ENCODE assay signal across 1 cellular context in genomic region chr7:82542665-82543064, GRCh38.
TF ChIP-seq lines count a peak whose summit lies in the region.

No MANE protein-coding gene starts in this region.

TF ChIP-seq in HEK293, 187 proteins besides CTCF, POLR2A, EP300 and RAD21 (continued from another document and continues in another):
- no peak for TF ChIP-seq PRDM2 (tag by site-specific recombination; IDR thresholded peaks at IDR 0.05; ENCODE audit: borderline replicate concordance)
- no peak for TF ChIP-seq KLF10 (tag by site-specific recombination; IDR thresholded peaks at IDR 0.05)
- no peak for TF ChIP-seq ZBTB6 (tag by site-specific recombination; IDR thresholded peaks at IDR 0.05)
- no peak for TF ChIP-seq REST (tag by site-specific recombination; IDR thresholded peaks at IDR 0.05)
- TF ChIP-seq ZNF302 (tag by site-specific recombination; IDR thresholded peaks at IDR 0.05; ENCODE audit: low read depth), result no peak
- no peak for TF ChIP-seq ZBTB1 (tag by site-specific recombination; IDR thresholded peaks at IDR 0.05)
- TF ChIP-seq ZNF24 (tag by site-specific recombination; IDR thresholded peaks at IDR 0.05), result no peak
- TF ChIP-seq ZNF518A (tag by site-specific recombination; conservative IDR thresholded peaks at IDR 0.05; ENCODE audit: low read depth), result no peak
- TF ChIP-seq ZNF555 (tag by site-specific recombination; conservative IDR thresholded peaks at IDR 0.05), result no peak; the same call in 1 of the 2 replicates
- TF ChIP-seq ZBTB10 (tag by site-specific recombination; IDR thresholded peaks at IDR 0.05), result no peak
- TF ChIP-seq ZNF274 (IDR thresholded peaks at IDR 0.05; ENCODE audit: low read length), result no peak
- no peak for TF ChIP-seq ZNF274 (tag by site-specific recombination; IDR thresholded peaks at IDR 0.05; ENCODE audit: borderline replicate concordance)
- no peak for TF ChIP-seq ZBTB49 (tag by site-specific recombination; IDR thresholded peaks at IDR 0.05; ENCODE audit: low read depth)
- no peak for TF ChIP-seq PBX3 (CRISPR knock-in tag; IDR thresholded peaks at IDR 0.05)
- no peak for TF ChIP-seq MZF1 (tag by site-specific recombination; IDR thresholded peaks at IDR 0.05; ENCODE audit: borderline replicate concordance)
- TF ChIP-seq ZNF398 (tag by site-specific recombination; IDR thresholded peaks at IDR 0.05), result no peak
- no peak for TF ChIP-seq ZNF473 (tag by site-specific recombination; IDR thresholded peaks at IDR 0.05)
- no peak for TF ChIP-seq ZNF175 (tag by site-specific recombination; IDR thresholded peaks at IDR 0.05)
- TF ChIP-seq ZNF169 (tag by site-specific recombination; IDR thresholded peaks at IDR 0.05), result no peak
- peak; percentile 39; the same call in 1 of the 2 replicates for TF ChIP-seq ZEB2 (tag by site-specific recombination; IDR thresholded peaks at IDR 0.05)
- TF ChIP-seq ZNF707 (tag by site-specific recombination; IDR thresholded peaks at IDR 0.05), result no peak
- TF ChIP-seq ZNF639 (tag by site-specific recombination; IDR thresholded peaks at IDR 0.05), result no peak
- no peak for TF ChIP-seq ZNF610 (tag by site-specific recombination; IDR thresholded peaks at IDR 0.05; ENCODE audit: borderline replicate concordance)
- no peak for TF ChIP-seq ZNF530 (tag by site-specific recombination; IDR thresholded peaks at IDR 0.05; ENCODE audit: low read depth)
